8 cellular contexts compared by ENCODE assay signal in genomic region chr4:25915359-25915716, GRCh38. TPM values are rescaled to one million over a fixed set of nuclear protein-coding genes. Genes with fewer than 3 reads are reported as not detected.
DNase-seq lines count a peak whose midpoint lies in the region; TF ChIP-seq lines count a peak whose summit lies in the region.

No MANE protein-coding gene starts in this region.

- no peak for TF ChIP-seq CTCF in Loucy (conservative IDR thresholded peaks at IDR 0.05; ENCODE audit: low read length)
- TF ChIP-seq CTCF in breast epithelium (IDR thresholded peaks at IDR 0.05) = no peak
- TF ChIP-seq CTCF in ovary (IDR thresholded peaks at IDR 0.05) = no peak
- TF ChIP-seq CTCF in GM10248 (IDR thresholded peaks at IDR 0.05; ENCODE audit: control extremely low read depth, extremely low read depth, low read depth, missing control alignments) = no peak

- no peak overlapping the region for H2BK5ac ChIP-seq in mesendoderm (ENCODE audit: low read length)

- no peak for TF ChIP-seq EP300 in ovary (IDR thresholded peaks at IDR 0.05)

- POLR2A ChIA-PET in GM10248 (lab: Yijun Ruan, JAX) = no interaction called here

- intact Hi-C loops in breast epithelium (cut with DNase I; ENCODE audit: low total_unique reads) = no loop called here
- intact Hi-C loops in ovary (cut with DNase I) = no loop called here

- no peaks in the 10 kb centered on the region for H3K9me2 ChIP-seq in Loucy (replicated peaks; ENCODE audit: low read depth, low read length)

- H3F3A ChIP-seq in Loucy (ENCODE audit: low read depth) = no peaks in the 10 kb centered on the region

- H2AFZ ChIP-seq in Loucy (ENCODE audit: low read length) = no peak overlapping the region

- no peak overlapping the region for H2BK15ac ChIP-seq in mesendoderm (replicated peaks; ENCODE audit: low read depth)

- H3K27ac ChIP-seq in breast epithelium (peak overlapping the region; percentile 91 to 96), ovary (peak overlapping the region in 1 of 2 donors; percentile 82), mesendoderm (ENCODE audit: low read depth, low read length) (no peak overlapping the region)

- H2AK5ac ChIP-seq in mesendoderm (ENCODE audit: low read length) = no peak overlapping the region

- no peak overlapping the region for H4K8ac ChIP-seq in mesendoderm (ENCODE audit: low read depth, low read length)

- H4K5ac ChIP-seq in mesendoderm (ENCODE audit: low read length) = no peak overlapping the region

- H3K18ac ChIP-seq in mesendoderm (ENCODE audit: low read length) = no peak overlapping the region

- peak overlapping the region; percentile 81 for H3K9ac ChIP-seq in Loucy (ENCODE audit: low read depth, low read length, poor library complexity, severe bottlenecking)
- no peak overlapping the region for H3K9ac ChIP-seq in mesendoderm (ENCODE audit: low read length)

- H2BK120ac ChIP-seq in mesendoderm (ENCODE audit: low read depth, low read length) = no peak overlapping the region

- peak overlapping the region; percentile 94 for H3K4me3 ChIP-seq in Loucy (ENCODE audit: low read length, poor library complexity, severe bottlenecking)
- peak overlapping the region in 1 of 3 donors; percentile 89 for H3K4me3 ChIP-seq in breast epithelium
- no peak overlapping the region for H3K4me3 ChIP-seq in ovary
- H3K4me3 ChIP-seq in mesendoderm (ENCODE audit: low read length) = no peak overlapping the region

- 0 out of 2 replicates have a peak, but pooled peaks cover 5% of the 10 kb centered on the region for H3K79me2 ChIP-seq in Loucy (ENCODE audit: insufficient read depth, low read length)
- no peaks in the 10 kb centered on the region for H3K79me2 ChIP-seq in mesendoderm (ENCODE audit: control insufficient read depth, insufficient read depth, low read length)

- H3K4me1 ChIP-seq in Loucy (ENCODE audit: insufficient read depth, low read length, poor library complexity, severe bottlenecking) = peaks cover 11% of the 10 kb centered on the region
- H3K4me1 ChIP-seq in breast epithelium = no peaks in the 10 kb centered on the region
- H3K4me1 ChIP-seq in ovary (ENCODE audit: insufficient read depth) = peaks cover 2% of the 10 kb centered on the region
- peaks cover 2% of the 10 kb centered on the region for H3K4me1 ChIP-seq in mesendoderm (ENCODE audit: control insufficient read depth, low read depth, low read length)

- H3K27me3 ChIP-seq in Loucy (ENCODE audit: insufficient read depth, low read length, poor library complexity, severe bottlenecking) (peaks cover 8% of the 10 kb centered on the region), breast epithelium (no peaks in the 10 kb centered on the region), ovary (no peaks in the 10 kb centered on the region), mesendoderm (ENCODE audit: insufficient read depth, low read length, poor library complexity) (no peaks in the 10 kb centered on the region)

- 15 to 33% (median 19%) methylated on average over 12 of the region's 12 CpGs for WGBS in ovary, 3 donors
- WGBS in mesendoderm (ENCODE audit: extremely low coverage, insufficient coverage, low lambda C conversion rate) = no CpG with 5 or more reads among the region's 12 CpGs

- no peak overlapping the region for H3K4ac ChIP-seq in mesendoderm (ENCODE audit: low read depth, low read length)

- no peak overlapping the region for H3K56ac ChIP-seq in mesendoderm (ENCODE audit: low read length)

- H3K9me3 ChIP-seq in Loucy (ENCODE audit: insufficient read depth, low read depth, low read length) = no peaks in the 10 kb centered on the region
- no peaks in the 10 kb centered on the region for H3K9me3 ChIP-seq in breast epithelium
- H3K9me3 ChIP-seq in ovary = no peaks in the 10 kb centered on the region

- H3K36me3 ChIP-seq in Loucy (ENCODE audit: insufficient read depth, low read length) (no peaks in the 10 kb centered on the region), breast epithelium (no peaks in the 10 kb centered on the region), ovary (no peaks in the 10 kb centered on the region), mesendoderm (ENCODE audit: control insufficient read depth, insufficient read depth, low read length) (no peaks in the 10 kb centered on the region)

- CTCF ChIA-PET in GM10248 (lab: Yijun Ruan, JAX) = interaction anchor here (1.0 to 1.9 kb wide), 5 partner anchors 11 to 414 kb away, joined by 3 to 8 read pairs (median 4); no protein-coding TSS in a partner anchor

- H3K4me2 ChIP-seq in Loucy (ENCODE audit: low read depth, low read length, poor library complexity, severe bottlenecking) = peak overlapping the region; percentile 92
- no peak overlapping the region for H3K4me2 ChIP-seq in mesendoderm (ENCODE audit: low read length)

- H4K20me1 ChIP-seq in Loucy (ENCODE audit: insufficient read depth, low read length, poor library complexity, severe bottlenecking) = no peaks in the 10 kb centered on the region

- DNase-seq in D341Med (ENCODE audit: low spot score) (peak; percentile 47), breast epithelium (ENCODE audit: low spot score in 2 of 2) (no peak), ovary (peak; percentile 20 to 49 (median 40)), mesendoderm (no peak), NCI-H510A (lab: John Stamatoyannopoulos, UW) (no peak), GM10248 (ENCODE audit: extremely low spot score) (no peak)
- no peak for DNase-seq in stimulated activated CD4-positive, alpha-beta T cell treated with anti-CD3 and anti-CD28 coated beads, Interleukin-15, amount 100 ng/mL, for 24 hours

- TF ChIP-seq POLR2A in breast epithelium (IDR thresholded peaks at IDR 0.05) = no peak
- TF ChIP-seq POLR2A in ovary (IDR thresholded peaks at IDR 0.05) = no peak

- no peaks in the 10 kb centered on the region for H3K79me1 ChIP-seq in mesendoderm (ENCODE audit: low read length)

- no peak overlapping the region for H3K23ac ChIP-seq in mesendoderm (ENCODE audit: low read length)

RNA-seq across cellular contexts. Expression of gene SMIM20, which starts 1.3 kb away (rescaled TPM):
- 10 to 100 TPM; 26.9 to 37.0 (median 29.2) TPM for total RNA-seq in breast epithelium
- 10 to 100 TPM; 25.4 to 36.8 (median 28.6) TPM for total RNA-seq in ovary
- polyA plus RNA-seq in ovary = 10 to 100 TPM; 38.5 to 46.9 TPM
- 28.3 TPM for polyA plus RNA-seq in mesendoderm (2013, experiment 1 of 2)
- 28.3 TPM for polyA plus RNA-seq in mesendoderm (2013, experiment 2 of 2)

RNA-seq across cellular contexts. Expression of gene SEL1L3, which starts 52.5 kb away (rescaled TPM):
- total RNA-seq in breast epithelium = 10 to 100 TPM; 10.7 to 15.5 (median 14.7) TPM
- 10 to 100 TPM in 3 of 7 donors, 1 to 10 TPM in 4; 5.0 to 27.7 (median 8.3) TPM for total RNA-seq in ovary
- 10 to 100 TPM in 1 of 2 donors, 1 to 10 TPM in 1; 4.4 to 19.2 TPM for polyA plus RNA-seq in ovary
- polyA plus RNA-seq in mesendoderm (2013, experiment 1 of 2) = 34.3 TPM
- polyA plus RNA-seq in mesendoderm (2013, experiment 2 of 2) = 36.9 TPM

Comparison
In these comparisons a context has a peak if more than half of its experiments do, and no peak if none do; other contexts are left out.
1. DNase-seq: peak in D341Med (single experiment) and ovary (5 of 5); none in breast epithelium (0 of 2), mesendoderm (single experiment), NCI-H510A (single experiment), GM10248 (single experiment) and stimulated activated CD4-positive, alpha-beta T cell treated with anti-CD3 and anti-CD28 coated beads, Interleukin-15, amount 100 ng/mL, for 24 hours (single experiment).